In the genomic region with DNA sequence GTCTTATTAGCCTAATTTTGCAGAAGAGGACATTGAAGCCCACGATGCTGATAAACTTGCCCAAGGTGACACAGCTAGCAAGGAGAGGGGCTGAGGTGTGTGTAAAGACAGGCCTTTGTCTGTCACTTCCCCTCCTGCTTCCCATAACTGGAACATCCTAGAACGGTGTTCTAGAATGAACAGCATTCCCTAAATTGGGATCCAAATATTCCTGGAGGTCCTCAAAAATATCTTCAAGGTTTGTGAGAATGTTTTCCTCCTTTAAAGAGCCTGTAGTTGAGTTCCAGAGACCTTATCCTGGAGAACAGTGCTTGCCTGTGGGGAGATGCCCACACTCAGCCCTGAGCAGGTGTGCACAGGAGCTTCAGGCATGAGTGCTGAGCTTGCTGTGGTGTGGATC, we compare ENCODE assay signal across 30 cellular contexts. TPM values are rescaled to one million over a fixed set of nuclear protein-coding genes. Genes with fewer than 3 reads are reported as not detected.
"Had no signal": no experiment of that assay in that cellular context is flagged by ENCODE, and none has a peak within 500 bp of the region (broad histone marks: within the 10 kb centered on the region; RNA-seq: fewer than 3 reads in every experiment).

No MANE protein-coding gene starts in this region.

- H3K27ac ChIP-seq: adrenal gland, cardiac muscle cell, epithelial cell of prostate, left ventricle myocardium inferior, neutrophil, right lobe of liver, thoracic aorta, upper lobe of left lung, vagina, WERI-Rb-1 had no signal

- DNase-seq: activated CD4-positive, alpha-beta memory T cell treated with anti-CD3 and anti-CD28 coated beads for 36 hours; activated CD4-positive, alpha-beta T cell treated with anti-CD3 and anti-CD28 coated beads, Interleukin-2, amount 10 ng/mL, durations not matched to agents 24 days and 14 days; activated CD8-positive, alpha-beta memory T cell treated with anti-CD3 and anti-CD28 coated beads, Interleukin-2, amount 50 U/mL, for 4 hours; activated effector memory CD4-positive, alpha-beta T cell treated with anti-CD3 and anti-CD28 coated beads, Interleukin-2, amount 50 U/mL, for 16 hours; activated naive CD4-positive, alpha-beta T cell treated with anti-CD3 and anti-CD28 coated beads for 36 hours; activated naive CD8-positive, alpha-beta T cell treated with anti-CD3 and anti-CD28 coated beads for 36 hours; activated T-cell treated with anti-CD3 and anti-CD28 coated beads, Interleukin-2, amount 50 U/mL, for 1 hour; adrenal gland; aorta; body of pancreas; cerebellar nuclear complex; colonic mucosa; effector CD8-positive, alpha-beta T cell; glutamatergic neuron; islet precursor cell; left ventricle myocardium inferior; mesendoderm; right lobe of liver; stimulated activated CD4-positive, alpha-beta T cell treated with anti-CD3 and anti-CD28 coated beads, Interleukin-4, amount 100 ng/mL, for 1 hour; stimulated activated naive CD8-positive, alpha-beta T cell treated with anti-CD3 and anti-CD28 coated beads, Interleukin-15, Interleukin-2, amounts not matched to agents 100 U/mL and 50 U/mL, for 24 hours; upper lobe of left lung; WERI-Rb-1 had no signal

- H3K36me3 ChIP-seq: adrenal gland, cardiac muscle cell, colonic mucosa, left ventricle myocardium inferior, neutrophil, right lobe of liver, thoracic aorta, upper lobe of left lung, vagina, WERI-Rb-1 had no signal

- H3K9me3 ChIP-seq: adrenal gland, body of pancreas, colonic mucosa, left ventricle myocardium inferior, neutrophil, right lobe of liver, thoracic aorta, upper lobe of left lung, vagina had no signal

- H3K4me3 ChIP-seq: adrenal gland, body of pancreas, cardiac muscle cell, colonic mucosa, left ventricle myocardium inferior, lung, right lobe of liver, thoracic aorta, upper lobe of left lung, vagina had no signal

- H3K4me1 ChIP-seq: adrenal gland, colonic mucosa, upper lobe of left lung, vagina had no signal

- H3K27me3 ChIP-seq: adrenal gland, body of pancreas, cardiac muscle cell, colonic mucosa, neutrophil, right lobe of liver, upper lobe of left lung, vagina had no signal

- ATAC-seq: activated CD4-positive, CD25-positive, alpha-beta regulatory T cell treated with anti-CD3 and anti-CD28 coated beads, Interleukin-2, amount 50 U/mL, for 24 hours; natural killer cell treated with Interleukin-12 subunit alpha and Interleukin-12 subunit beta and Interleukin-15 and Interleukin-18, amount 100 ng/mL, for 72 hours; stimulated activated naive CD8-positive, alpha-beta T cell treated with anti-CD3 and anti-CD28 coated beads, Interleukin-15, Interleukin-2, amounts not matched to agents 100 U/mL and 50 U/mL, for 24 hours had no signal

RNA-seq across cellular contexts. Expression of a gene that starts 41.5 kb away (rescaled TPM):
- total RNA-seq: vagina had no signal
